Comparison of ENCODE assay signal across 9 cellular contexts in genomic region chr7:6310594-6310993, GRCh38.
"Had no signal": no experiment of that assay in that cellular context is flagged by ENCODE, and none has a peak within 500 bp of the region (broad histone marks: within the 10 kb centered on the region; RNA-seq: fewer than 3 reads in every experiment).

No MANE protein-coding gene starts in this region.

- ATAC-seq: GM23338, HepG2 had no signal

- DNase-seq: H9, HCEC 1CT, HFFc6, KG1 had no signal

- H2AFZ ChIP-seq: GM23338 had no signal

- H3K4me2 ChIP-seq: GM23338 had no signal

- H3K4me3 ChIP-seq: GM23338 had no signal

- H3K27ac ChIP-seq: HL-60 had no signal

- FAIRE-seq: H1, H54, HepG2 had no signal
